Comparison of ENCODE assay signal across 8 cellular contexts in the genomic region with DNA sequence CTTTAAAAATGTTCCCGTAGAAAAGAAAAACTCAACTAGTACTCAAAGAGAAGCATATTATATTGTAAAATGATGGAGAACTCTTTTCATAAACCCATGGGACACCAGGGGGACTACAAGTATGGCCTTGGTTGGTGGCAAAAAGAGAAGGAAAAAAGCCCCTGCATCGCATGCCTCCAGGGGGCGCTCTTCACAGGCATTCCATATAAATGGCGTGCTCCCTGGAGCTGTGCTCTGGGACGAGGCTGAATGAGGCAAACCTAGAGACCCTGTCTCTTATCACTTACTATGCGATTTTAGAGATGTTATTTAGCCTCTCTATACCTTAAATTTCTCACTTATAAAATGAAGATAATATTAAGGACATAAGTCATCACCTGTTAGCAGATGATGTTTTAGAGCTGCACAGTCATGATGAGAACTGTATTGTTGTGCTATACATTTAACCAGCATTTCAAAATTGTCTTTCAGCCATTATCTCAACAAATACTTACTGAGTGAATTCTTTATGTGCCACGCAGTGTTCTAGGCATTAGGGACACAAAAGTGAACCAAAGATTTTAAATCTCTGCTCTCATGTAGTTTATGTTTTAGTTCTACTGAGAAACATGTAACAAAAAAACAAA.
A peak's percentile ranks its signal among the peaks of the same experiment; 100 is the strongest.
DNase-seq lines count a peak whose midpoint lies in the region; ATAC-seq lines count a peak whose summit lies in the region.

No MANE protein-coding gene starts in this region.

- H3K4me1 Mint-ChIP-seq in T-cell, result peaks cover 24 to 38% (median 25%) of the 10 kb centered on the region in 3 donors

- no peak for ATAC-seq in T-cell (replicated peaks in 1 of 4)

- no peaks in the 10 kb centered on the region for H3K9me3 Mint-ChIP-seq in T-cell

- H3K36me3 Mint-ChIP-seq in T-cell, result peaks cover 22% of the 10 kb centered on the region

- H3K4me3 Mint-ChIP-seq in T-cell, result peak overlapping the region in 2 of 3 donors; percentile 18 to 56

- CTCF ChIA-PET in T-cell (lab: Charles Lee), result interaction anchor here (0.6 to 1.6 kb wide), 16 partner anchors 10 to 464 kb away, joined by 3 to 9 read pairs (median 4); partner anchors contain the start of gene ARHGAP21 (in 1 of the 2)

- POLR2A ChIA-PET in T-cell (lab: Charles Lee), result interaction anchor here (0.5 to 0.6 kb wide), 2 partner anchors 33 to 1109 kb away, joined by 3 to 5 read pairs; no protein-coding TSS in a partner anchor

- peak overlapping the region; percentile 70 to 75 for H3K27ac Mint-ChIP-seq in T-cell

- peak in 2 of 3 experiments; percentile 6 to 25 for DNase-seq in NCI-H1417 (lab: John Stamatoyannopoulos, UW)
- no peak for DNase-seq in NCI-H1417 treated with DMSO at 0.1 percent for 48 hours (lab: John Stamatoyannopoulos, UW)
- peak; percentile 29 for DNase-seq in HK-2 (ENCODE audit: unreplicated experiment)
- DNase-seq in T-cell, result peak in 32 of 34 experiments; percentile 10 to 55 (median 36)
- DNase-seq in astrocyte of the hippocampus (ENCODE audit: low read depth, low spot score), result peak; percentile 52
- peak; percentile 77 for DNase-seq in iPS-NIHi7 (ENCODE audit: extremely low spot score)
- peak; percentile 34 to 56 for DNase-seq in stimulated activated CD4-positive, alpha-beta T cell treated with anti-CD3 and anti-CD28 coated beads, Interleukin-2, amount 100 ng/mL, for 48 hours
- DNase-seq in GOT3 (lab: John Stamatoyannopoulos, UW), result no peak

- H3K27me3 Mint-ChIP-seq in T-cell, result no peaks in the 10 kb centered on the region

Comparison
In these comparisons a context has a peak if more than half of its experiments do, and no peak if none do; other contexts are left out.
1. DNase-seq: peak in NCI-H1417 (2 of 3), HK-2 (single experiment), T-cell (32 of 34), astrocyte of the hippocampus (single experiment), iPS-NIHi7 (single experiment) and stimulated activated CD4-positive, alpha-beta T cell treated with anti-CD3 and anti-CD28 coated beads, Interleukin-2, amount 100 ng/mL, for 48 hours (2 of 2); none in NCI-H1417 treated with DMSO at 0.1 percent for 48 hours (single experiment) and GOT3 (single experiment).